ENCODE assay signal across 28 cellular contexts in the genomic region with DNA sequence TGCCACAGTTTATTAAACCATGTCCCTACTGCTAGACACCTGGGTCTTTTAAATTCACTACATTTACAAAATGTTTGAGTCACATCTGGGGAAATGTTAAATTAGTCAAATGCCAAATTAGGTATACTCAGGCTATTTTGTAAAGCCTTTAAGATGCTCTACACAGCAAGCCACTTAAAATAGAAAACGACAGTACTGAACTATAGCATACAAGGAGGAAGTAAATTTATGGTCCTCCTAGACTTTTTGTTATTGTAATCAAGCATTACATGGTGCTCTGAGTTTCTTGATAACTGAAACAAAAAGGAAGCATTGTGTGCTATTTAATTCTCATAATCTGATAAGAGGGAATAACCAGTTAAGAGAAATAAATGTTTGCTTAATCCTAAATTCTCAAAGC. TPM values are rescaled to one million over a fixed set of nuclear protein-coding genes. Genes with fewer than 3 reads are reported as not detected.
A peak's percentile ranks its signal among the peaks of the same experiment; 100 is the strongest.
DNase-seq lines count a peak whose midpoint lies in the region; ATAC-seq, FAIRE-seq and TF ChIP-seq lines count a peak whose summit lies in the region.
"Had no signal": no experiment of that assay in that cellular context is flagged by ENCODE, and none has a peak within 500 bp of the region (broad histone marks: within the 10 kb centered on the region; RNA-seq: fewer than 3 reads in every experiment).

No MANE protein-coding gene starts in this region.

- H3K9me3 Mint-ChIP-seq in activated B cell treated with CpG ODN at 0.5 μM for 24 hours: no peaks in the 10 kb centered on the region

- FAIRE-seq in A549 (lab: Jason Lieb, UNC): peak; percentile 85
- FAIRE-seq: G401.6 had no signal

- no peak overlapping the region for H3K27ac ChIP-seq in A549
- H3K27ac ChIP-seq in BLaER1 treated with 17β-estradiol and CSF1 and Interleukin-3, amounts not matched to agents 10 nM and 100 nM: no peak overlapping the region; a peak in 1 of 22 replicates
- H3K27ac ChIP-seq: brain microvascular endothelial cell, neutrophil, psoas muscle, tibial nerve, VCaP had no signal

- H3K4me2 ChIP-seq in A549: no peak overlapping the region
- peak overlapping the region; percentile 38 to 83 (median 80); a peak in 20 of 22 replicates for H3K4me2 ChIP-seq in BLaER1 treated with 17β-estradiol and CSF1 and Interleukin-3, amounts not matched to agents 10 nM and 100 nM

- no peak for TF ChIP-seq CTCF in A549 (IDR thresholded peaks at IDR 0.05)
- no peak for TF ChIP-seq CTCF in activated B cell treated with CpG ODN at 0.5 μM for 24 hours (IDR thresholded peaks at IDR 0.05)
- no peak for TF ChIP-seq CTCF in omental fat pad (IDR thresholded peaks at IDR 0.05)

- H3K4me1 Mint-ChIP-seq in activated B cell treated with CpG ODN at 0.5 μM for 24 hours: peaks cover 90% of the 10 kb centered on the region

- H3K4me3 Mint-ChIP-seq in activated B cell treated with CpG ODN at 0.5 μM for 24 hours: peak overlapping the region; percentile 58
- H3K4me3 Mint-ChIP-seq: activated CD4-positive, alpha-beta T cell treated with anti-CD3 and anti-CD28 coated beads, Interleukin-2, amount 10 ng/mL, durations not matched to agents 7 days and 5 days; CD4-positive, alpha-beta memory T cell; H9 had no signal

- no peak for TF ChIP-seq EP300 in A549 (IDR thresholded peaks at IDR 0.05)

- 0 out of 3 replicates have a peak, but pooled peaks cover under 1% of the 10 kb centered on the region for H3K9me3 ChIP-seq in A549
- H3K9me3 ChIP-seq in BLaER1 treated with 17β-estradiol and CSF1 and Interleukin-3, amounts not matched to agents 10 nM and 100 nM (replicated peaks in 1 of 11): peaks cover 0 to 27% (median 7%) of the 10 kb centered on the region in 11 experiments; a peak in 17 of 22 replicates
- H3K9me3 ChIP-seq: neutrophil, tibial nerve had no signal

- CTCF ChIA-PET in A549 (lab: Yijun Ruan, JAX) (no interaction called here), activated B cell treated with CpG ODN at 0.5 μM for 24 hours (lab: Charles Lee) (no interaction called here)

- peaks cover 4% of the 10 kb centered on the region for H3K36me3 Mint-ChIP-seq in activated B cell treated with CpG ODN at 0.5 μM for 24 hours (ENCODE audit: low read depth)
- H3K36me3 Mint-ChIP-seq: CD4-positive, alpha-beta memory T cell had no signal

- 41% methylated on average over 1 of the region's 1 CpG for WGBS in A549 (ENCODE audit: missing lambda C conversion rate)

- DNase-seq in A549 (ENCODE audit: low read depth in 1 of 2, low spot score in 1 of 2) (no peak), NAMALWA (ENCODE audit: low spot score) (peak; percentile 26), activated B cell treated with CpG ODN at 0.5 μM for 24 hours (no peak), omental fat pad (ENCODE audit: low spot score) (no peak), epidermal melanocyte (ENCODE audit: insufficient read length, low spot score) (no peak)
- no peak for DNase-seq in effector CD8-positive, alpha-beta T cell (lab: John Stamatoyannopoulos, UW)
- DNase-seq in activated naive CD4-positive, alpha-beta T cell treated with anti-CD3 and anti-CD28 coated beads, Interleukin-2, amount 50 U/mL, for 16 hours: no peak
- DNase-seq: activated CD4-positive, alpha-beta T cell treated with anti-CD3 and anti-CD28 coated beads, Interleukin-2, amount 10 ng/mL, durations not matched to agents 7 days and 5 days; activated CD8-positive, alpha-beta memory T cell treated with anti-CD3 and anti-CD28 coated beads, Interleukin-2, amount 50 U/mL, for 4 hours; activated gamma-delta T cell; brain microvascular endothelial cell; CD4-positive, alpha-beta memory T cell; effector CD4-positive, alpha-beta T cell; erythroblast; H9; KBM-7; mesenchymal stem cell; NCI-H187; NCI-H2227 treated with DMSO at 0.1 percent for 48 hours; PC-3; psoas muscle; Right ventricle myocardium superior; T-helper 1 cell had no signal

- H3K36me3 ChIP-seq in BLaER1 treated with 17β-estradiol and CSF1 and Interleukin-3, amounts not matched to agents 10 nM and 100 nM: no peaks in the 10 kb centered on the region
- H3K36me3 ChIP-seq: brain microvascular endothelial cell, neutrophil, tibial nerve had no signal

- intact Hi-C loops in activated B cell treated with CpG ODN at 0.5 μM for 24 hours (cut with micrococcal nuclease): loop anchor here (1.0 to 10.0 kb wide), 6 partner anchors 20 to 958 kb away; a partner anchor contains a TSS

- H3K27ac Mint-ChIP-seq in activated B cell treated with CpG ODN at 0.5 μM for 24 hours: peak overlapping the region; percentile 86
- H3K27ac Mint-ChIP-seq: activated CD4-positive, alpha-beta T cell treated with anti-CD3 and anti-CD28 coated beads, Interleukin-2, amount 10 ng/mL, durations not matched to agents 7 days and 5 days; CD4-positive, alpha-beta memory T cell; H9 had no signal

- no peak for TF ChIP-seq POLR2A in A549 (IDR thresholded peaks at IDR 0.05; ENCODE audit: low read length)

- H3K27me3 ChIP-seq in BLaER1 treated with 17β-estradiol and CSF1 and Interleukin-3, amounts not matched to agents 10 nM and 100 nM: no peaks in the 10 kb centered on the region
- H3K27me3 ChIP-seq: brain microvascular endothelial cell, neutrophil, tibial nerve had no signal

- TF ChIP-seq RAD21 in A549 (conservative IDR thresholded peaks at IDR 0.05 in 1 of 2, IDR thresholded peaks at IDR 0.05 in 1 of 2): no peak

- H3K4me3 ChIP-seq in A549: no peak overlapping the region
- H3K4me3 ChIP-seq in BLaER1 treated with 17β-estradiol and CSF1 and Interleukin-3, amounts not matched to agents 10 nM and 100 nM: no peak overlapping the region
- H3K4me3 ChIP-seq: psoas muscle, tibial nerve had no signal

- POLR2A ChIA-PET in A549 (lab: Yijun Ruan, JAX): no interaction called here
- POLR2A ChIA-PET in activated B cell treated with CpG ODN at 0.5 μM for 24 hours (lab: Charles Lee): no interaction called here

- no peak overlapping the region for H3K9ac ChIP-seq in BLaER1 treated with 17β-estradiol and CSF1 and Interleukin-3, amounts not matched to agents 10 nM and 100 nM

- no peak for ATAC-seq in A549
- ATAC-seq in activated B cell treated with CpG ODN at 0.5 μM for 24 hours (ENCODE audit: low read depth): peak; percentile 13
- ATAC-seq in omental fat pad (ENCODE audit: low FRiP score): no peak
- ATAC-seq: PC-3, psoas muscle had no signal

- peaks cover 9% of the 10 kb centered on the region; the same call in 2 of the 3 replicates for H3K4me1 ChIP-seq in A549
- peaks cover 49 to 65% (median 55%) of the 10 kb centered on the region in 10 experiments for H3K4me1 ChIP-seq in BLaER1 treated with 17β-estradiol and CSF1 and Interleukin-3, amounts not matched to agents 10 nM and 100 nM
- H3K4me1 ChIP-seq: psoas muscle, tibial nerve had no signal

- H3K27me3 Mint-ChIP-seq in activated B cell treated with CpG ODN at 0.5 μM for 24 hours: no peaks in the 10 kb centered on the region
- H3K27me3 Mint-ChIP-seq: activated CD4-positive, alpha-beta T cell treated with anti-CD3 and anti-CD28 coated beads, Interleukin-2, amount 10 ng/mL, durations not matched to agents 7 days and 5 days; CD4-positive, alpha-beta memory T cell had no signal

- H4K20me1 ChIP-seq in BLaER1 treated with 17β-estradiol and CSF1 and Interleukin-3, amounts not matched to agents 10 nM and 100 nM: no peaks in the 10 kb centered on the region

TF ChIP-seq in A549, 52 proteins besides CTCF, POLR2A, EP300 and RAD21:
- TF ChIP-seq ZC3H11A (IDR thresholded peaks at IDR 0.05) (no peak), FOSL2 (IDR thresholded peaks at IDR 0.05) (no peak), FOSL2 (CRISPR knock-in tag; IDR thresholded peaks at IDR 0.05) (no peak), GATA3 (IDR thresholded peaks at IDR 0.05; ENCODE audit: borderline replicate concordance) (no peak), ZSCAN20 (CRISPR knock-in tag; IDR thresholded peaks at IDR 0.05) (no peak), NFE2L2 (conservative IDR thresholded peaks at IDR 0.05; ENCODE audit: low read length) (no peak), FOSB (CRISPR knock-in tag; IDR thresholded peaks at IDR 0.05) (no peak), JUN (IDR thresholded peaks at IDR 0.05) (no peak), TP53 (CRISPR knock-in tag; IDR thresholded peaks at IDR 0.05) (no peak), TFCP2L1 (CRISPR knock-in tag; IDR thresholded peaks at IDR 0.05) (no peak), CHD4 (IDR thresholded peaks at IDR 0.05; ENCODE audit: borderline replicate concordance) (no peak), ESRRA (IDR thresholded peaks at IDR 0.05; ENCODE audit: borderline replicate concordance, low read length) (no peak), RFX5 (IDR thresholded peaks at IDR 0.05) (no peak), SREBF2 (IDR thresholded peaks at IDR 0.05) (no peak), KDM5A (IDR thresholded peaks at IDR 0.05) (no peak)
- TF ChIP-seq, protein P1, sequence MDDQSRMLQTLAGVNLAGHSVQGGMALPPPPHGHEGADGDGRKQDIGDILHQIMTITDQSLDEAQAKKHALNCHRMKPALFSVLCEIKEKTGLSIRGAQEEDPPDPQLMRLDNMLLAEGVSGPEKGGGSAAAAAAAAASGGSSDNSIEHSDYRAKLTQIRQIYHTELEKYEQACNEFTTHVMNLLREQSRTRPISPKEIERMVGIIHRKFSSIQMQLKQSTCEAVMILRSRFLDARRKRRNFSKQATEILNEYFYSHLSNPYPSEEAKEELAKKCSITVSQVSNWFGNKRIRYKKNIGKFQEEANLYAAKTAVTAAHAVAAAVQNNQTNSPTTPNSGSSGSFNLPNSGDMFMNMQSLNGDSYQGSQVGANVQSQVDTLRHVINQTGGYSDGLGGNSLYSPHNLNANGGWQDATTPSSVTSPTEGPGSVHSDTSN (IDR thresholded peaks at IDR 0.05): no peak
- TF ChIP-seq, protein P2, sequence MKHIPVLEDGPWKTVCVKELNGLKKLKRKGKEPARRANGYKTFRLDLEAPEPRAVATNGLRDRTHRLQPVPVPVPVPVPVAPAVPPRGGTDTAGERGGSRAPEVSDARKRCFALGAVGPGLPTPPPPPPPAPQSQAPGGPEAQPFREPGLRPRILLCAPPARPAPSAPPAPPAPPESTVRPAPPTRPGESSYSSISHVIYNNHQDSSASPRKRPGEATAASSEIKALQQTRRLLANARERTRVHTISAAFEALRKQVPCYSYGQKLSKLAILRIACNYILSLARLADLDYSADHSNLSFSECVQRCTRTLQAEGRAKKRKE (CRISPR knock-in tag; IDR thresholded peaks at IDR 0.05; ENCODE audit: low read depth): no peak

RNA-seq across cellular contexts. Expression of a gene that starts 46.2 kb away (rescaled TPM):
- 21.1 and 22.3 TPM in 2 replicates for polyA plus RNA-seq in A549 (2011; rRNA removed)
- polyA plus RNA-seq in A549 (2012; cell fraction: cytosol; rRNA removed): 8.7 and 9.3 TPM in 2 replicates
- 10.7 and 11.1 TPM in 2 replicates for polyA plus RNA-seq in A549 (2012; cell fraction: nucleus; rRNA removed)
- polyA plus RNA-seq in A549 (2017; fragmentation: RNase III; extraction: RNeasy Plus Mini Kit Qiagen cat#74134 plus additional on column Dnase treatment): 9.8 to 11.4 TPM (median 11.2 TPM) in 3 replicates
- polyA minus RNA-seq in A549 (2011; rRNA and poly(A)+ RNA removed): 54.4 and 77.5 TPM in 2 replicates
- total RNA-seq in activated B cell treated with CpG ODN at 0.5 μM for 24 hours: 44.5 and 55.1 TPM in 2 replicates
- 1 to 10 TPM in 3 of 4 donors, under 1 TPM in 1; 0.63 to 9.0 (median 2.7) TPM for total RNA-seq in omental fat pad
